Comparison of ENCODE assay signal across 1 cellular context in the genomic region with DNA sequence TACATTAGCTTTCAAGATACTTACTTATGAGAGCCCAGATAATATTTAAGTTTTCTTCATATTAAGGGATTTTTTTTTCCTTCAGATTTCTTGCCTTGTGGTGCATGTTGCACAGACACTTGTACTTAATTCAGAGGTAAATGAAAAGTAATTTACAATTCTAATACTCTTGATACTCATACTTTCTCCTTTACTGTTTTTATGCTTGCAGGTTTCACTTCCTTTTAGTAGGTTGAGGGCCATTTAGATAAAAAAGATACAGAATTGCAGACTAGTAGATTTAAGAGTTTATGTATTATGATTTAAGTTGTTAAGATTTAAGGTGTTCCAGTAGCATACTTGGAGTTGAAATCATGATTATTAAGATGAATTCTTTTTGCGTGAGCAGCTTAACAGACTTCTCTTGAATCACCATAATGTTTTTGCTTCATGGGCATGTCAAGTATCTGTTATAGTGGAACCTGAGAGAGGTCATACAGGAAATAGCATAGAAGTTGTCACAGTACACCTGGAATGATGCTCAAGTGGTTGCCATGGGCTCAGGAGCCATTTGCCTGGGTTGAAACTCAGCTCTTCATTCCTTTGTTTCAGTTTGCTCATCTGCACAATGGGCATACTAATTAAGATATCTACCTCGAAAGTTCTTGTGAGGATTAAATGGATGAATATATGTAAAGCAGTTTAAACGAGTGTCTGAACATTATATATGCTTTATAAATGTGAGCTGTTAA.
TF ChIP-seq lines count a peak whose summit lies in the region.

No MANE protein-coding gene starts in this region.

TF ChIP-seq in GM12878, 131 proteins besides CTCF, POLR2A, EP300 and RAD21 (continued from another document):
- TF ChIP-seq BMI1 (IDR thresholded peaks at IDR 0.05; ENCODE audit: borderline replicate concordance): no peak
